10 cellular contexts compared by ENCODE assay signal in the genomic region with DNA sequence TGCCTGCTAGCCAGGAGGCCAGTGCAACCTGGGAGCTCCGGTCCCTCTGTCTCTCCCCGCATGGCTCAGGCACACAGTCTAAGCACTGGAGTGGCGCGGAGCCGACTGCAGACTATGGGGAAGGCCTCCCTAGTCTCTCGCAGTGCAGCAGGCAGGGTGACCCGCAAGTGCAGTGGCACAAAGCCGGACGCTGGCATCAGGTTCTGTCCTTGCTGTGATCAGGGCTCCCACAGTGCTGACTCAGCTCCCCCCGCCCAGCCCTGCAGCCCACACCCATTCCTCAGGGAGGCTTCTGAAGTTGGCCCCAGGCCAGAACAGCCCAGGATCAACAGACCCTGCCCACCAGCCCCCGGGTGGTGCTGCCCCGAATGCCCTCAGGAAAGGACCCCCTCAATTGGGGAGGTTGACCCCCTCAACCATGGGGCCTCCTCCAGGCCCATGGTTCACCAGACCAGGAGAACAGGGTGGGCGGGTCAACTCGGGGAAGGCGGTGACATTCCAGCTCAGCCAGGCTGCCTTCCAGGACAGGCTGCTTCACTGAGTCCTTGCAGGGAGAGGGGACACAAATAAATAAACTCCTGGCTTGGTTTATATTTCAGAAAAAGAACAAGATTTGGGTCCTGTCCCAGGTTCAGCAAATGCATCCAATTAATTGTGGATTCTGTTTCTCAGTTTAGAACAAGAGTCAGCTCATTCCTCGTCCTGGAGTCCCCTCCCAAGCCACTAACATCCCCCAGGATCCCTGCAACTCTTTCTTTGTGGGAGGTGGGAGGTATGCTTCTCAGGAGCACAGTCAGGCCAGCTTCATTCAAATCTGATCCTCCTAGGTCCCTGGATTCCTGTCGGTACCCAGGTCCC. TPM values are rescaled to one million over a fixed set of nuclear protein-coding genes. Genes with fewer than 3 reads are reported as not detected.
DNase-seq lines count a peak whose midpoint lies in the region; ATAC-seq, FAIRE-seq and TF ChIP-seq lines count a peak whose summit lies in the region.
"Had no signal": no experiment of that assay in that cellular context is flagged by ENCODE, and none has a peak within 500 bp of the region (broad histone marks: within the 10 kb centered on the region; RNA-seq: fewer than 3 reads in every experiment).

No MANE protein-coding gene starts in this region.

- 53% methylated on average over 7 of the region's 17 CpGs for WGBS in right lobe of liver (ENCODE audit: insufficient coverage, low coverage, low lambda C conversion rate, missing lambda C conversion rate)
- 56 to 60% methylated on average over 13 to 17 of the region's 17 CpGs for WGBS in testis, 2 donors

- TF ChIP-seq CTCF in right lobe of liver (IDR thresholded peaks at IDR 0.05) (no peak), testis (IDR thresholded peaks at IDR 0.05) (no peak), D721Med (IDR thresholded peaks at IDR 0.05; ENCODE audit: insufficient read depth, missing control alignments) (no peak)

- ATAC-seq in right lobe of liver: peak; percentile 15 to 51 (median 28)
- no peak for ATAC-seq in GM18868 (IDR thresholded peaks at IDR 0.05; ENCODE audit: unreplicated experiment)
- ATAC-seq in HG02840 (IDR thresholded peaks at IDR 0.05; ENCODE audit: low FRiP score, unreplicated experiment): no peak

- H3K4me1 ChIP-seq in right lobe of liver: peaks cover 0 to 17% (median 0%) of the 10 kb centered on the region in 4 donors
- peaks cover 14% of the 10 kb centered on the region for H3K4me1 ChIP-seq in testis

- H3K36me3 ChIP-seq in right lobe of liver (no peaks in the 10 kb centered on the region), testis (ENCODE audit: low read depth, missing control alignments) (no peaks in the 10 kb centered on the region)

- H3K9me3 ChIP-seq in right lobe of liver (no peaks in the 10 kb centered on the region), testis (no peaks in the 10 kb centered on the region)

- H3K4me3 ChIP-seq in right lobe of liver (no peak overlapping the region), testis (no peak overlapping the region)
- H3K4me3 ChIP-seq: skin epidermis had no signal

- intact Hi-C loops in right lobe of liver (cut with DNase I) (no loop called here), testis (cut with DNase I; ENCODE audit: low total_unique reads) (no loop called here)

- no peak for FAIRE-seq in D721Med (lab: Jason Lieb, UNC)
- no peak for FAIRE-seq in GM12891 (lab: Jason Lieb, UNC)

- peak overlapping the region; percentile 57 for H3K27ac ChIP-seq in cingulate gyrus (ENCODE audit: low read depth, low read length)
- no peak overlapping the region for H3K27ac ChIP-seq in right lobe of liver
- H3K27ac ChIP-seq in testis: peak overlapping the region in 1 of 2 donors; percentile 74

- DNase-seq in HT-29 (ENCODE audit: low spot score) (peak; percentile 60), right lobe of liver (peak in 1 of 3 donors; percentile 56), testis (peak; percentile 80), D721Med (ENCODE audit: insufficient read length, low spot score) (no peak), GM12891 (ENCODE audit: insufficient read length, low spot score) (no peak)
- DNase-seq: HCEC 1CT had no signal

- H3K27me3 ChIP-seq in right lobe of liver (no peaks in the 10 kb centered on the region), testis (no peaks in the 10 kb centered on the region)

- TF ChIP-seq POLR2A in right lobe of liver (IDR thresholded peaks at IDR 0.05): no peak
- no peak for TF ChIP-seq POLR2A in testis (IDR thresholded peaks at IDR 0.05)
- TF ChIP-seq POLR2A in GM12891 (IDR thresholded peaks at IDR 0.05; ENCODE audit: low read depth, low read length): no peak

TF ChIP-seq in GM12891, 5 proteins besides CTCF, POLR2A, EP300 and RAD21:
- TF ChIP-seq TAF1 (IDR thresholded peaks at IDR 0.05; ENCODE audit: low read depth, low read length) (no peak), POU2F2 (IDR thresholded peaks at IDR 0.05; ENCODE audit: low read depth, low read length) (no peak)

RNA-seq across cellular contexts. Expression of a gene that starts 12.2 kb away (rescaled TPM):
- total RNA-seq in HT-29 (2014; rRNA removed; shearing (Covaris generic)): 119 and 126 TPM in 2 replicates
- total RNA-seq in right lobe of liver: 10 to 100 TPM; 20.4 to 30.8 (median 26.3) TPM
- 10 to 100 TPM; 25.0 to 28.7 TPM for total RNA-seq in testis
- 38.8 TPM for polyA plus RNA-seq in testis (ENCODE audit: insufficient read depth, low read depth, low replicate concordance)
- 37.7 TPM for polyA plus RNA-seq in GM12891 (2012; ENCODE audit: low read depth, missing spikeins)

Comparison
In these comparisons a context has a peak if more than half of its experiments do, and no peak if none do; other contexts are left out.
1. DNase-seq: peak in HT-29 (single experiment) and testis (single experiment); none in D721Med (single experiment) and GM12891 (single experiment).
2. ATAC-seq: peak in right lobe of liver (4 of 4); none in GM18868 (single experiment) and HG02840 (single experiment).